Comparison of ENCODE assay signal across 2 cellular contexts in the genomic region with DNA sequence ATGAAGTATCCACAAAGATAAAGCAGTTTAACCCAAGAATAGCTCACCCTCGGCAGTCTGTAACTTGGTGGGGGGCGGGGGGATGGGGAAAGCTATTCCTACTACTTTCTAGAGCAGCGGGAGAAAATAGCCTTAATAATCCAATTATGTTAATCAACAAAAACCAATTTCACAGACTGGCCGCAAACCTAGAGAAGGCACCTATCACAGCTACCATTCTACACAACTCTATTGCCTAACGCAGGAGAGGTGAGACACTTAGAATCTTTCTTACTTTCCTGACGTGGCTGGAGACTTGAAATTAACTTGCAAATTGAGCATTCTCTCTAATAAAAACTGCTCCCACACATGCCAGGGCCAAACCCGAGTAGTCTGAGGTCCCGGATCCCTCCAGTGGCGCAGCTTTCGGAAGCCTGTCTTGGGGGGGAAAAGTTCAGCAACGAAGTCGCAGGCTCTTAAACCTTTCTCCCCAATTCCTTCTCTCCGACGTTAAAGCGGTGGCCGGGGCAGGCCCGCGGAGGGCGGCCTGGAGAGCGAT.
TF ChIP-seq lines count a peak whose summit lies in the region.

No MANE protein-coding gene starts in this region.

TF ChIP-seq in A549, 52 proteins besides CTCF, POLR2A, EP300 and RAD21:
- no peak for TF ChIP-seq EHMT2 (IDR thresholded peaks at IDR 0.05; ENCODE audit: low read depth)
- no peak for TF ChIP-seq HOXA7 (CRISPR knock-in tag; IDR thresholded peaks at IDR 0.05)
- no peak for TF ChIP-seq GATA3 (IDR thresholded peaks at IDR 0.05; ENCODE audit: borderline replicate concordance)
- TF ChIP-seq JUN (IDR thresholded peaks at IDR 0.05), result no peak
- no peak for TF ChIP-seq ESRRA (IDR thresholded peaks at IDR 0.05; ENCODE audit: borderline replicate concordance, low read length)
- no peak for TF ChIP-seq MYC (IDR thresholded peaks at IDR 0.05; ENCODE audit: borderline replicate concordance, low read length)
- TF ChIP-seq SREBF2 (IDR thresholded peaks at IDR 0.05), result no peak
- no peak for TF ChIP-seq MAFK (IDR thresholded peaks at IDR 0.05; ENCODE audit: partially characterized antibody)
- TF ChIP-seq HOXB13 (CRISPR knock-in tag; IDR thresholded peaks at IDR 0.05; ENCODE audit: low read depth), result no peak
- no peak for TF ChIP-seq HEYL (CRISPR knock-in tag; IDR thresholded peaks at IDR 0.05)
- TF ChIP-seq, protein P1, sequence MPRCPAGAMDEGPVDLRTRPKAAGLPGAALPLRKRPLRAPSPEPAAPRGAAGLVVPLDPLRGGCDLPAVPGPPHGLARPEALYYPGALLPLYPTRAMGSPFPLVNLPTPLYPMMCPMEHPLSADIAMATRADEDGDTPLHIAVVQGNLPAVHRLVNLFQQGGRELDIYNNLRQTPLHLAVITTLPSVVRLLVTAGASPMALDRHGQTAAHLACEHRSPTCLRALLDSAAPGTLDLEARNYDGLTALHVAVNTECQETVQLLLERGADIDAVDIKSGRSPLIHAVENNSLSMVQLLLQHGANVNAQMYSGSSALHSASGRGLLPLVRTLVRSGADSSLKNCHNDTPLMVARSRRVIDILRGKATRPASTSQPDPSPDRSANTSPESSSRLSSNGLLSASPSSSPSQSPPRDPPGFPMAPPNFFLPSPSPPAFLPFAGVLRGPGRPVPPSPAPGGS (IDR thresholded peaks at IDR 0.05), result no peak
- TF ChIP-seq JUNB (IDR thresholded peaks at IDR 0.05), result no peak
- TF ChIP-seq, protein P2, sequence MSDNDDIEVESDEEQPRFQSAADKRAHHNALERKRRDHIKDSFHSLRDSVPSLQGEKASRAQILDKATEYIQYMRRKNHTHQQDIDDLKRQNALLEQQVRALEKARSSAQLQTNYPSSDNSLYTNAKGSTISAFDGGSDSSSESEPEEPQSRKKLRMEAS (IDR thresholded peaks at IDR 0.05), result no peak
- no peak for TF ChIP-seq KDM5A (IDR thresholded peaks at IDR 0.05)
- TF ChIP-seq, protein P3, sequence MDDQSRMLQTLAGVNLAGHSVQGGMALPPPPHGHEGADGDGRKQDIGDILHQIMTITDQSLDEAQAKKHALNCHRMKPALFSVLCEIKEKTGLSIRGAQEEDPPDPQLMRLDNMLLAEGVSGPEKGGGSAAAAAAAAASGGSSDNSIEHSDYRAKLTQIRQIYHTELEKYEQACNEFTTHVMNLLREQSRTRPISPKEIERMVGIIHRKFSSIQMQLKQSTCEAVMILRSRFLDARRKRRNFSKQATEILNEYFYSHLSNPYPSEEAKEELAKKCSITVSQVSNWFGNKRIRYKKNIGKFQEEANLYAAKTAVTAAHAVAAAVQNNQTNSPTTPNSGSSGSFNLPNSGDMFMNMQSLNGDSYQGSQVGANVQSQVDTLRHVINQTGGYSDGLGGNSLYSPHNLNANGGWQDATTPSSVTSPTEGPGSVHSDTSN (IDR thresholded peaks at IDR 0.05), result no peak
- TF ChIP-seq CHD4 (IDR thresholded peaks at IDR 0.05; ENCODE audit: borderline replicate concordance), result no peak
- no peak for TF ChIP-seq RFX5 (IDR thresholded peaks at IDR 0.05)
- TF ChIP-seq FOSB (CRISPR knock-in tag; IDR thresholded peaks at IDR 0.05), result no peak

TF ChIP-seq in endothelial cell of umbilical vein, 7 proteins besides CTCF, POLR2A, EP300 and RAD21:
- no peak for TF ChIP-seq FOS (IDR thresholded peaks at IDR 0.05; ENCODE audit: borderline replicate concordance, insufficient read depth, low read length)
- no peak for TF ChIP-seq GATA2 (IDR thresholded peaks at IDR 0.05; ENCODE audit: insufficient read depth, insufficient read length, low read depth, low read length)
- TF ChIP-seq MYC (IDR thresholded peaks at IDR 0.05; ENCODE audit: low read depth, low read length), result no peak
